ENCODE assay signal across 22 cellular contexts in the genomic region with DNA sequence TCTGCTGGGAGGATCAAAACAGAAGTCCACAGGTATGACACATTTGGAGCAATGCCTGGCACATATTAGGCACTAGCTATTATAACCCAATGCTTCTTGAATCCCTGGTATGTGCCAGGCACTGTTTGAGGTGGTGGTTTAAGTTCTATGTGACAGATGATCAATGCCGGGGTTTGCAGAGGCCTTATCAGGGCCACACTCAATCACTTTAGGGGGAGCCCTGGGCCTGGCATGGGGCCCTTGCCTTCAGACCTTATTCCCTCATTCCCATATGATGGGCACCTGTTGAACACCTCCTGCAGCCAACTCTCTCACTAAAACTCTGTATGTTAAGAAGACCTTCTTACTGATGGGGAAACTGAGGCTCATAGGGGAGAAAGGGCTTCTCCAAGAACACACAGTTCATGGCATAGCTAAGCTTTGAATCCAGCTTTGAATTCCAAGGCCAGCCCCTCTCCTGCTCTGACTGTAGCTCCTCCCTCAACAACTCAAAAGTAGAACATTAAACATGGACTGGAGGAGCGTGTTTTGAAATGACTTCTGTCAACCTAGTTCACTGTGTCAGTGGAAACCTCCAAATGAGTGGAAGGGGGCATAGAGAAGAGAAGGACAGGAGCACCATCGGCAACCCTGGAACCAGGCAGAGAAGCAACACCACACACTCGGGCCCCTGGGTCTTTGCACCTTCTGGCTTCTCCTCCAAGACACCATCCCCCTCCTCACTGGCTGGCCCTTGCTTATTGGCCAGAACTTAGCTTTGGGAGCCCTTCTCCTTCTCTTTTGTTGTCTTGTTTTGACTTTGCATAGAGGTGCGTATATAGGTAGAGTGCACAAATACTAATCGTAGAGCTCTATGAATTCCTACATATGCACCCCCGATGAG. TPM values are rescaled to one million over a fixed set of nuclear protein-coding genes. Genes with fewer than 3 reads are reported as not detected.
A peak's percentile ranks its signal among the peaks of the same experiment; 100 is the strongest.
DNase-seq lines count a peak whose midpoint lies in the region; ATAC-seq and TF ChIP-seq lines count a peak whose summit lies in the region.
"Had no signal": no experiment of that assay in that cellular context is flagged by ENCODE, and none has a peak within 500 bp of the region (broad histone marks: within the 10 kb centered on the region; RNA-seq: fewer than 3 reads in every experiment).

No MANE protein-coding gene starts in this region.

- no peak overlapping the region for H2AK5ac ChIP-seq in mesenchymal stem cell (ENCODE audit: low read length, severe bottlenecking)

- no peak overlapping the region for H4K8ac ChIP-seq in mesenchymal stem cell (ENCODE audit: low read length)

- no peak overlapping the region for H2BK120ac ChIP-seq in mesenchymal stem cell (ENCODE audit: low read depth, low read length)

- no peaks in the 10 kb centered on the region for H3K79me1 ChIP-seq in mesenchymal stem cell (replicated peaks; ENCODE audit: low read length, poor library complexity, severe bottlenecking)

- DNase-seq in RWPE1 (ENCODE audit: low spot score) (no peak), epithelial cell of prostate (ENCODE audit: low read depth, low spot score) (no peak), mesenchymal stem cell (no peak), suprapubic skin (ENCODE audit: low spot score in 2 of 2) (peak in 1 of 2 donors; percentile 59), T-helper 2 cell (no peak), DMS79 treated with DMSO at 0.1 percent for 48 hours (lab: John Stamatoyannopoulos, UW) (no peak)
- DNase-seq in activated naive CD4-positive, alpha-beta T cell treated with anti-CD3 and anti-CD28 coated beads, Interleukin-2, amount 50 U/mL, for 16 hours = no peak
- DNase-seq: activated CD4-positive, alpha-beta T cell treated with anti-CD3 and anti-CD28 coated beads, Interleukin-2, amount 10 ng/mL, durations not matched to agents 24 days and 14 days; activated naive CD4-positive, alpha-beta T cell treated with Interleukin-2 at 50 U/mL for 16 hours; activated T-cell treated with anti-CD3 and anti-CD28 coated beads, Interleukin-2, amount 50 U/mL, for 4 hours; CD4-positive, alpha-beta memory T cell; midbrain; naive thymus-derived CD4-positive, alpha-beta T cell; NCI-H1694; NCI-H82; SJCRH30; stimulated activated naive CD4-positive, alpha-beta T cell; SW 1271 had no signal

- 92% methylated on average over 6 of the region's 7 CpGs for WGBS in mesenchymal stem cell
- whole genome bisulfite sequencing in suprapubic skin = 92% methylated on average over 6 of the region's 7 CpGs

- no peak overlapping the region for H2BK15ac ChIP-seq in mesenchymal stem cell (ENCODE audit: low read depth, poor library complexity, severe bottlenecking)

- no peaks in the 10 kb centered on the region for H3K9me3 ChIP-seq in mesenchymal stem cell (ENCODE audit: control insufficient read depth, low read length)
- H3K9me3 ChIP-seq in suprapubic skin = no peaks in the 10 kb centered on the region
- H3K9me3 ChIP-seq: SJCRH30, testis had no signal

- no peak overlapping the region for H2BK12ac ChIP-seq in mesenchymal stem cell (ENCODE audit: low read length in 2 of 2)

- H3K14ac ChIP-seq in mesenchymal stem cell (ENCODE audit: low read length in 2 of 2) = no peak overlapping the region

- H3K23ac ChIP-seq in mesenchymal stem cell (ENCODE audit: low read length in 2 of 2) = no peak overlapping the region

- no peak for ATAC-seq in GM19035 (IDR thresholded peaks at IDR 0.05; ENCODE audit: unreplicated experiment)
- ATAC-seq: activated T-cell treated with anti-CD3 and anti-CD28 coated beads, Interleukin-2, amount 50 U/mL, for 4 hours; GM23338; naive thymus-derived CD4-positive, alpha-beta T cell; WTC11 had no signal

- no peak overlapping the region for H3K4me3 ChIP-seq in mesenchymal stem cell (ENCODE audit: insufficient read depth in 1 of 2, low read depth in 1 of 2, low read length in 2 of 2)
- H3K4me3 ChIP-seq in suprapubic skin = no peak overlapping the region
- H3K4me3 ChIP-seq: GM23338, SJCRH30, testis had no signal

- TF ChIP-seq EP300 in suprapubic skin (IDR thresholded peaks at IDR 0.05) = no peak

- H2BK5ac ChIP-seq in mesenchymal stem cell (ENCODE audit: low read depth, low read length, poor library complexity, severe bottlenecking) = no peak overlapping the region

- H3K36me3 ChIP-seq in mesenchymal stem cell (ENCODE audit: control insufficient read depth in 1 of 2, insufficient read depth in 2 of 2, low read depth in 1 of 2, low read length in 2 of 2) (no peaks in the 10 kb centered on the region), suprapubic skin (no peaks in the 10 kb centered on the region)
- H3K36me3 ChIP-seq: SJCRH30 had no signal

- no peak overlapping the region for H4K91ac ChIP-seq in mesenchymal stem cell (ENCODE audit: low read length)

- TF ChIP-seq CTCF in RWPE1 (conservative IDR thresholded peaks at IDR 0.05; ENCODE audit: low read depth) (no peak), suprapubic skin (IDR thresholded peaks at IDR 0.05) (no peak)

- H3K4ac ChIP-seq in mesenchymal stem cell (ENCODE audit: low read depth in 1 of 2, low read length in 2 of 2) = no peak overlapping the region

- H3K27me3 ChIP-seq in mesenchymal stem cell (ENCODE audit: control insufficient read depth in 1 of 2, insufficient read depth in 1 of 2, low read length in 2 of 2) (peaks cover 5 to 13% of the 10 kb centered on the region in 2 experiments), suprapubic skin (no peaks in the 10 kb centered on the region)
- H3K27me3 ChIP-seq: testis had no signal

- no peak overlapping the region for H2AFZ ChIP-seq in mesenchymal stem cell (ENCODE audit: low read depth, low read length)
- H2AFZ ChIP-seq: GM23338 had no signal

- H3K4me1 ChIP-seq in mesenchymal stem cell (ENCODE audit: control insufficient read depth, insufficient read depth, low read depth, low read length) (peaks cover 12% of the 10 kb centered on the region), suprapubic skin (peaks cover 50% of the 10 kb centered on the region)
- H3K4me1 ChIP-seq: SJCRH30, testis had no signal

- peak overlapping the region; percentile 67 for H3K9ac ChIP-seq in mesenchymal stem cell (ENCODE audit: low read length)

- POLR2A ChIA-PET in RWPE1 (lab: Yijun Ruan, JAX; ENCODE audit: low non-redundant PET) = interaction anchor here (0.6 kb wide), 1 partner anchor 23 kb away, joined by 4 read pairs; no protein-coding TSS in a partner anchor

- no peak overlapping the region for H3K4me2 ChIP-seq in mesenchymal stem cell (ENCODE audit: low read length, poor library complexity, severe bottlenecking)
- H3K4me2 ChIP-seq: GM23338 had no signal

- H3K18ac ChIP-seq in mesenchymal stem cell (ENCODE audit: low read depth in 1 of 2, low read length in 2 of 2) = no peak overlapping the region

- TF ChIP-seq POLR2A in suprapubic skin (IDR thresholded peaks at IDR 0.05) = no peak

- CTCF ChIA-PET in RWPE1 (lab: Yijun Ruan, JAX) = interaction anchor here (1.0 kb wide), 1 partner anchor 79 kb away, joined by 3 read pairs; no protein-coding TSS in a partner anchor

- H3K27ac ChIP-seq in RWPE1 (peak overlapping the region; percentile 97), epithelial cell of prostate (peak overlapping the region; percentile 23), mesenchymal stem cell (ENCODE audit: low read length, poor library complexity, severe bottlenecking) (no peak overlapping the region), suprapubic skin (peak overlapping the region; percentile 86)
- H3K27ac ChIP-seq: SJCRH30, testis had no signal

RNA-seq across cellular contexts. Expression of a gene that starts 6.6 kb away (rescaled TPM):
- polyA plus RNA-seq in mesenchymal stem cell (2013, experiment 1 of 2) = 8.7 TPM
- 8.3 TPM for polyA plus RNA-seq in mesenchymal stem cell (2013, experiment 2 of 2)
- total RNA-seq in suprapubic skin = 100 to 1,000 TPM; 327 to 569 (median 449) TPM
